9 cellular contexts compared by ENCODE assay signal in the genomic region with DNA sequence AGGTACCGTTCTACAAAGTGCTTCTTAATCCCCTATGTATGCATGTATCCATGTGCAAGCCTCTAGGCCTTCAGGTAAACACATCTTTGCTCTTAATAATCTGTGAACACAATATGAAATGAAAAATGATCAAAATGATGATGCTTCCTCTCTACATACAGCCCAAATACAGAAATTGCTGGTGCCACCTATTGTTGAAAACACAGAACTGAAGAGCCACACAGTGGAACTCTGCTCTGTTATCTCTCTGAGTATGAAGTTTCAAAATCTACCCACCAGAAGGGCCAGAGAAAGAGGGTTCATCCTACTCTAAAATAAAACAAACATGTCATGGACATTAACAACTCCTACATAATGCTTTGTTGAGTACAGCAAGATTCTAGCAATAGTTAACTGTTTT.
DNase-seq lines count a peak whose midpoint lies in the region; ATAC-seq, FAIRE-seq and TF ChIP-seq lines count a peak whose summit lies in the region.
"Had no signal": no experiment of that assay in that cellular context is flagged by ENCODE, and none has a peak within 500 bp of the region (broad histone marks: within the 10 kb centered on the region; RNA-seq: fewer than 3 reads in every experiment).

No MANE protein-coding gene starts in this region.

- H3K4me1 Mint-ChIP-seq in stimulated activated memory B cell treated with anti-CD40 and anti-IgM and Interleukin-4, amounts not matched to agents 10 μg/mL and 1 μg/mL and 100 μg/mL, for 72 hours: no peaks in the 10 kb centered on the region

- H2AFZ ChIP-seq in endothelial cell of umbilical vein (ENCODE audit: low read depth, low read length): no peak overlapping the region
- H2AFZ ChIP-seq: parathyroid adenoma had no signal

- no peaks in the 10 kb centered on the region for H3K9me1 ChIP-seq in endothelial cell of umbilical vein (replicated peaks; ENCODE audit: control insufficient read depth, extremely low read depth, insufficient read depth, low read length)

- TF ChIP-seq CTCF in endothelial cell of umbilical vein (IDR thresholded peaks at IDR 0.05; ENCODE audit: extremely low read depth in 1 of 2, insufficient read depth in 1 of 2, low read depth in 1 of 2, low read length in 2 of 2): peak; percentile 11 to 42
- TF ChIP-seq CTCF in prostate gland (IDR thresholded peaks at IDR 0.05): peak in 3 of 4 experiments; percentile 22 to 56 (median 41)

- no peaks in the 10 kb centered on the region for H3K36me3 Mint-ChIP-seq in stimulated activated memory B cell treated with anti-CD40 and anti-IgM and Interleukin-4, amounts not matched to agents 10 μg/mL and 1 μg/mL and 100 μg/mL, for 72 hours

- intact Hi-C loops in endothelial cell of umbilical vein (cut with micrococcal nuclease): loop anchor here (1.0 kb wide), 1 partner anchor 151 kb away; no protein-coding TSS in a partner anchor
- intact Hi-C loops in prostate gland (cut with DNase I): loop anchor here (2.0 to 10.0 kb wide), 4 partner anchors 69 to 496 kb away; no protein-coding TSS in a partner anchor

- no peak overlapping the region for H3K9ac ChIP-seq in endothelial cell of umbilical vein (replicated peaks; ENCODE audit: extremely low read depth, insufficient read depth, low read length)
- H3K9ac ChIP-seq: parathyroid adenoma had no signal

- H3K27ac ChIP-seq in endothelial cell of umbilical vein (ENCODE audit: insufficient read depth, low read depth, low read length) (no peak overlapping the region), prostate gland (no peak overlapping the region)
- H3K27ac ChIP-seq: parathyroid adenoma had no signal

- H3K27me3 ChIP-seq in endothelial cell of umbilical vein (ENCODE audit: control insufficient read depth in 2 of 2, insufficient read depth in 2 of 2, low read length in 2 of 2) (peaks cover 0 to 2% of the 10 kb centered on the region in 2 experiments), prostate gland (replicated peaks; ENCODE audit: insufficient read depth) (no peaks in the 10 kb centered on the region)

- TF ChIP-seq POLR2A in endothelial cell of umbilical vein (IDR thresholded peaks at IDR 0.05; ENCODE audit: low read depth, low read length): no peak
- no peak for TF ChIP-seq POLR2A in prostate gland (IDR thresholded peaks at IDR 0.05)

- FAIRE-seq in endothelial cell of umbilical vein (lab: Jason Lieb, UNC): peak; percentile 54

- dilution Hi-C loops in endothelial cell of umbilical vein (cut with MboI; ENCODE audit: extremely low pct_ligation_motif_present, low sequenced_read_pairs): no loop called here

- no peaks in the 10 kb centered on the region for H3K4me1 ChIP-seq in endothelial cell of umbilical vein (ENCODE audit: control insufficient read depth, extremely low read depth, insufficient read depth, low read length)
- no peaks in the 10 kb centered on the region for H3K4me1 ChIP-seq in prostate gland (replicated peaks)
- H3K4me1 ChIP-seq: parathyroid adenoma had no signal

- no peaks in the 10 kb centered on the region for H3K79me2 ChIP-seq in endothelial cell of umbilical vein (ENCODE audit: control insufficient read depth, insufficient read depth, low read length)
- H3K79me2 ChIP-seq: parathyroid adenoma had no signal

- no TSS peak for BruUV-seq in endothelial cell of umbilical vein (replicated peaks; lab: Mats Ljungman, UMichigan)

- H3K4me3 ChIP-seq in endothelial cell of umbilical vein (replicated peaks in 1 of 3; ENCODE audit: insufficient read depth in 1 of 3, low read depth in 1 of 3, low read length in 3 of 3): no peak overlapping the region
- no peak overlapping the region for H3K4me3 ChIP-seq in prostate gland

- POLR2A ChIA-PET in endothelial cell of umbilical vein (lab: Charles Lee): no interaction called here

- H3K9me3 ChIP-seq in endothelial cell of umbilical vein (replicated peaks; ENCODE audit: control insufficient read depth, insufficient read depth, low read length) (no peaks in the 10 kb centered on the region), prostate gland (no peaks in the 10 kb centered on the region)

- H3K9me3 Mint-ChIP-seq in stimulated activated memory B cell treated with anti-CD40 and anti-IgM and Interleukin-4, amounts not matched to agents 10 μg/mL and 1 μg/mL and 100 μg/mL, for 72 hours: peaks cover 3% of the 10 kb centered on the region

- peak; percentile 22 for DNase-seq in DMS 273 (lab: John Stamatoyannopoulos, UW; ENCODE audit: unreplicated experiment)
- no peak for DNase-seq in DMS 273 treated with DMSO at 0.1 percent for 48 hours (lab: John Stamatoyannopoulos, UW)
- DNase-seq in NCI-H1694 treated with DMSO at 0.1 percent for 48 hours (lab: John Stamatoyannopoulos, UW): peak; percentile 65
- peak; percentile 25 for DNase-seq in endothelial cell of umbilical vein (ENCODE audit: low read depth, low spot score)
- no peak for DNase-seq in prostate gland (ENCODE audit: low spot score)
- DNase-seq in stimulated activated CD4-positive, alpha-beta T cell treated with anti-CD3 and anti-CD28 coated beads, Interleukin-2, amount 100 ng/mL, for 48 hours: no peak

- H4K20me1 ChIP-seq in endothelial cell of umbilical vein (replicated peaks; ENCODE audit: control insufficient read depth, extremely low read depth, insufficient read depth, low read length): peaks cover 2% of the 10 kb centered on the region

- H3K27me3 Mint-ChIP-seq in stimulated activated memory B cell treated with anti-CD40 and anti-IgM and Interleukin-4, amounts not matched to agents 10 μg/mL and 1 μg/mL and 100 μg/mL, for 72 hours: peaks cover 26% of the 10 kb centered on the region

- H3K36me3 ChIP-seq in endothelial cell of umbilical vein (ENCODE audit: control insufficient read depth in 2 of 2, extremely low read depth in 1 of 2, insufficient read depth in 2 of 2, low read length in 2 of 2) (no peaks in the 10 kb centered on the region), prostate gland (no peaks in the 10 kb centered on the region)

- H3K27ac Mint-ChIP-seq in stimulated activated memory B cell treated with anti-CD40 and anti-IgM and Interleukin-4, amounts not matched to agents 10 μg/mL and 1 μg/mL and 100 μg/mL, for 72 hours: no peak overlapping the region

- no peak overlapping the region for H3K4me2 ChIP-seq in endothelial cell of umbilical vein (ENCODE audit: insufficient read depth, low read length)

- CTCF ChIA-PET in endothelial cell of umbilical vein (lab: Charles Lee): interaction anchor here (0.7 to 5.3 kb wide), 20 partner anchors 9 to 761 kb away, joined by 3 to 58 read pairs (median 4); a partner anchor contains a TSS

- no peak overlapping the region for H3K4me3 Mint-ChIP-seq in stimulated activated memory B cell treated with anti-CD40 and anti-IgM and Interleukin-4, amounts not matched to agents 10 μg/mL and 1 μg/mL and 100 μg/mL, for 72 hours

- WGBS in prostate gland: 88% methylated on average over 1 of the region's 1 CpG

- no peak for ATAC-seq in stimulated activated memory B cell treated with anti-CD40 and anti-IgM and Interleukin-4, amounts not matched to agents 10 μg/mL and 1 μg/mL and 100 μg/mL, for 72 hours
- no peak for ATAC-seq in HG02588 (IDR thresholded peaks at IDR 0.05; ENCODE audit: unreplicated experiment)

TF ChIP-seq in endothelial cell of umbilical vein, 7 proteins besides CTCF, POLR2A, EP300 and RAD21:
- TF ChIP-seq EZH2 (IDR thresholded peaks at IDR 0.05; ENCODE audit: borderline replicate concordance, low read depth, low read length, severe bottlenecking) (no peak), JUN (IDR thresholded peaks at IDR 0.05; ENCODE audit: borderline replicate concordance, insufficient read depth, insufficient read length, low read depth) (no peak)

Comparison
In these comparisons a context has a peak if more than half of its experiments do, and no peak if none do; other contexts are left out.
1. DNase-seq: peak in DMS 273 (single experiment), NCI-H1694 treated with DMSO at 0.1 percent for 48 hours (single experiment) and endothelial cell of umbilical vein (single experiment); none in DMS 273 treated with DMSO at 0.1 percent for 48 hours (single experiment), prostate gland (single experiment) and stimulated activated CD4-positive, alpha-beta T cell treated with anti-CD3 and anti-CD28 coated beads, Interleukin-2, amount 100 ng/mL, for 48 hours (0 of 2).